Comparison of ENCODE assay signal across 9 cellular contexts in the genomic region with DNA sequence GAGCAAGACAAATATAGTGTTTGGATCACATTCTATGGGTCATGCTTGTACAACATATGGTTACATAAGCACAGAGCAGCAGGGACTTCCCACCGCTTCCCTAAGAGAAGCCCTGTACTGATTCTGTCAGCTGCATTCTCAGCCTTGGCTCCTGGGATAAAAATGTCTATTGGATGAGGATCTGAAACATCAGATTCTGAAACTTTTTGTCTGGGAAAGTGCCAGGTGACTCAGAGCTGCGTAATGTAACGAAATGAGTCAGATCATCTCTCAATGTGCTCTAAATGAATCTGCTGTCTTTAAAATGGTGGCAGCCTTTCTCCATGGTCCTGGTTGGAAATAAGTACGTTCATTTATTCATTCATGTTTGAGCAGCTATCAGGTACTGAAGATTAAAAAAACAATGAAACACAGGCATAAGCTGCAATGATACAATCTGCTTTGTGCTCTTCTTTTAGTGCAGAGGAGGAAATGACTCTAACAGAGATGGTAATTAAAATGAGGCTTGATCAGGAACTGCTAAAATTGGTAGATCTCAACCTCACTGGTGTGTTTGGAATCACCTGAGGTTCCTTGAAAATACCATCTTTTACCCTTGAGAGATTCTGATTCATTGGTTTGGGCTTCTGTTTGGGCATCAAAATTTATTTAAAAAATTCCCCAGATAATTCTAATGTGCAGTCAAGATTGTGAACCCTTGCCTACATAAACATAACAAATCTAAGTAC.
DNase-seq lines count a peak whose midpoint lies in the region; ATAC-seq, FAIRE-seq and TF ChIP-seq lines count a peak whose summit lies in the region.
"Had no signal": no experiment of that assay in that cellular context is flagged by ENCODE, and none has a peak within 500 bp of the region (broad histone marks: within the 10 kb centered on the region; RNA-seq: fewer than 3 reads in every experiment).

No MANE protein-coding gene starts in this region.

- H3K9me3 ChIP-seq in sigmoid colon, result no peaks in the 10 kb centered on the region

- peak; percentile 75 for DNase-seq in activated CD4-positive, alpha-beta T cell treated with anti-CD3 and anti-CD28 coated beads for 36 hours
- no peak for DNase-seq in activated CD4-positive, alpha-beta T cell treated with anti-CD3 and anti-CD28 coated beads, Interleukin-2, amount 50 U/mL, for 4 hours
- DNase-seq in NB4 (ENCODE audit: low read depth) (peak; percentile 25), bronchial epithelial cell (ENCODE audit: low read depth) (peak; percentile 98), smooth muscle cell of the brain vasculature (ENCODE audit: low read depth, low spot score) (peak; percentile 90), NCI-H1694 treated with DMSO at 0.1 percent for 48 hours (lab: John Stamatoyannopoulos, UW) (no peak), sigmoid colon (no peak)

- H3K27ac Mint-ChIP-seq in activated CD4-positive, alpha-beta T cell treated with anti-CD3 and anti-CD28 coated beads for 36 hours, result peak overlapping the region; percentile 68
- H3K27ac Mint-ChIP-seq: CD4-positive, CD25-positive, alpha-beta regulatory T cell had no signal

- H3K36me3 Mint-ChIP-seq in activated CD4-positive, alpha-beta T cell treated with anti-CD3 and anti-CD28 coated beads for 36 hours (ENCODE audit: low read depth), result no peaks in the 10 kb centered on the region
- H3K36me3 Mint-ChIP-seq: CD4-positive, CD25-positive, alpha-beta regulatory T cell had no signal

- 58 to 68% methylated on average over 4 of the region's 4 CpGs for WGBS in sigmoid colon, 2 donors

- H3K36me3 ChIP-seq in bronchial epithelial cell (ENCODE audit: control insufficient read depth, insufficient read depth, low read length) (no peaks in the 10 kb centered on the region), sigmoid colon (no peaks in the 10 kb centered on the region)

- H3K27ac ChIP-seq in sigmoid colon, result peak overlapping the region in 1 of 4 donors; percentile 42

- no peaks in the 10 kb centered on the region for H3K27me3 ChIP-seq in bronchial epithelial cell (ENCODE audit: control insufficient read depth, insufficient read depth, low read length)
- no peaks in the 10 kb centered on the region for H3K27me3 ChIP-seq in sigmoid colon

- peaks cover 49% of the 10 kb centered on the region for H3K27me3 Mint-ChIP-seq in activated CD4-positive, alpha-beta T cell treated with anti-CD3 and anti-CD28 coated beads for 36 hours

- POLR2A ChIA-PET in activated CD4-positive, alpha-beta T cell treated with anti-CD3 and anti-CD28 coated beads for 36 hours (lab: Charles Lee), result interaction anchor here (1.2 kb wide), 1 partner anchor 25 kb away, joined by 6 read pairs; no protein-coding TSS in a partner anchor

- peaks cover 12% of the 10 kb centered on the region for H3K4me1 Mint-ChIP-seq in activated CD4-positive, alpha-beta T cell treated with anti-CD3 and anti-CD28 coated beads for 36 hours

- no peaks in the 10 kb centered on the region for H3K4me1 ChIP-seq in sigmoid colon

- H3K9me3 Mint-ChIP-seq in activated CD4-positive, alpha-beta T cell treated with anti-CD3 and anti-CD28 coated beads for 36 hours (ENCODE audit: low read depth), result no peaks in the 10 kb centered on the region
- H3K9me3 Mint-ChIP-seq: CD4-positive, CD25-positive, alpha-beta regulatory T cell had no signal

- TF ChIP-seq CTCF in NB4 (IDR thresholded peaks at IDR 0.05; ENCODE audit: low read depth, low read length), result no peak
- TF ChIP-seq CTCF in bronchial epithelial cell (IDR thresholded peaks at IDR 0.05; ENCODE audit: insufficient read depth, low read length, severe bottlenecking), result no peak
- no peak for TF ChIP-seq CTCF in sigmoid colon (IDR thresholded peaks at IDR 0.05)

- TF ChIP-seq POLR2A in NB4 (IDR thresholded peaks at IDR 0.05; ENCODE audit: extremely low read depth, insufficient read length) (no peak), sigmoid colon (IDR thresholded peaks at IDR 0.05) (no peak)

- H3K4me3 ChIP-seq in NB4 (ENCODE audit: low read depth, low read length) (no peak overlapping the region), bronchial epithelial cell (ENCODE audit: low read depth, low read length) (no peak overlapping the region), sigmoid colon (no peak overlapping the region)

- no peak overlapping the region for H3K4me3 Mint-ChIP-seq in activated CD4-positive, alpha-beta T cell treated with anti-CD3 and anti-CD28 coated beads for 36 hours
- H3K4me3 Mint-ChIP-seq: CD4-positive, CD25-positive, alpha-beta regulatory T cell had no signal

- intact Hi-C loops in activated CD4-positive, alpha-beta T cell treated with anti-CD3 and anti-CD28 coated beads for 36 hours (cut with DNase I, micrococcal nuclease), result loop anchor here (1.0 to 5.0 kb wide), 6 partner anchors 24 to 274 kb away; no protein-coding TSS in a partner anchor
- intact Hi-C loops in sigmoid colon (cut with DNase I), result no loop called here

- no peak for TF ChIP-seq EP300 in sigmoid colon (IDR thresholded peaks at IDR 0.05)

- peak; percentile 94 for ATAC-seq in activated CD4-positive, alpha-beta T cell treated with anti-CD3 and anti-CD28 coated beads for 36 hours
- peak; percentile 89 for ATAC-seq in HG02571 (IDR thresholded peaks at IDR 0.05; ENCODE audit: unreplicated experiment)

- no peak for FAIRE-seq in bronchial epithelial cell (lab: Jason Lieb, UNC)

- CTCF ChIA-PET in activated CD4-positive, alpha-beta T cell treated with anti-CD3 and anti-CD28 coated beads for 36 hours (lab: Charles Lee), result no interaction called here

Comparison
In these comparisons a context has a peak if more than half of its experiments do, and no peak if none do; other contexts are left out.
1. DNase-seq: peak in activated CD4-positive, alpha-beta T cell treated with anti-CD3 and anti-CD28 coated beads for 36 hours (single experiment), NB4 (single experiment), bronchial epithelial cell (single experiment) and smooth muscle cell of the brain vasculature (single experiment); none in activated CD4-positive, alpha-beta T cell treated with anti-CD3 and anti-CD28 coated beads, Interleukin-2, amount 50 U/mL, for 4 hours (0 of 2), NCI-H1694 treated with DMSO at 0.1 percent for 48 hours (single experiment) and sigmoid colon (single experiment).